8 cellular contexts compared by ENCODE assay signal in genomic region chr7:106679153-106679931, GRCh38. TPM values are rescaled to one million over a fixed set of nuclear protein-coding genes. Genes with fewer than 3 reads are reported as not detected.
A peak's percentile ranks its signal among the peaks of the same experiment; 100 is the strongest.
DNase-seq lines count a peak whose midpoint lies in the region; ATAC-seq, FAIRE-seq and TF ChIP-seq lines count a peak whose summit lies in the region.

No MANE protein-coding gene starts in this region.

- peaks cover 12% of the 10 kb centered on the region for H3K9me3 Mint-ChIP-seq in endodermal cell
- no peaks in the 10 kb centered on the region for H3K9me3 Mint-ChIP-seq in Caco-2 (ENCODE audit: unreplicated experiment)

- DNase-seq in A549 (ENCODE audit: low read depth in 1 of 2, low spot score in 1 of 2) (peak in 1 of 2 experiments; percentile 53), NAMALWA (ENCODE audit: low spot score) (peak; percentile 28), endodermal cell (no peak), NCI-H1694 (lab: John Stamatoyannopoulos, UW) (no peak), HEK293T (ENCODE audit: extremely low spot score) (no peak), Caco-2 (no peak), OCI-M2 (lab: John Stamatoyannopoulos, UW; ENCODE audit: unreplicated experiment) (no peak)

- peaks cover 8% of the 10 kb centered on the region; the same call in 2 of the 3 replicates for H3K4me1 ChIP-seq in A549
- H3K4me1 ChIP-seq in endodermal cell (ENCODE audit: control insufficient read depth, insufficient read depth, low read length), result peaks cover 3% of the 10 kb centered on the region
- H3K4me1 ChIP-seq in Caco-2, result no peaks in the 10 kb centered on the region

- TF ChIP-seq EP300 in A549 (IDR thresholded peaks at IDR 0.05), result no peak

- no peak for TF ChIP-seq RAD21 in A549 (conservative IDR thresholded peaks at IDR 0.05 in 1 of 2, IDR thresholded peaks at IDR 0.05 in 1 of 2)

- H3K4me3 ChIP-seq in A549 (no peak overlapping the region), endodermal cell (ENCODE audit: low read length) (peak overlapping the region; percentile 60), Caco-2 (ENCODE audit: low read depth, low read length) (no peak overlapping the region)

- intact Hi-C loops in Caco-2 (cut with micrococcal nuclease; ENCODE audit: unreplicated experiment), result no loop called here

- H3K27ac ChIP-seq in A549 (peak overlapping the region; percentile 8 to 64; a peak in 4 of 6 replicates), endodermal cell (ENCODE audit: low read depth, low read length) (no peak overlapping the region)

- H3K27me3 Mint-ChIP-seq in endodermal cell (ENCODE audit: insufficient read depth) (peaks cover 9% of the 10 kb centered on the region), Caco-2 (ENCODE audit: insufficient read depth, unreplicated experiment) (peaks cover 4% of the 10 kb centered on the region)

- H3K4me2 ChIP-seq in A549, result peak overlapping the region; percentile 24; the same call in 2 of the 3 replicates

- H3K36me3 Mint-ChIP-seq in endodermal cell (ENCODE audit: low read depth), result no peaks in the 10 kb centered on the region
- H3K36me3 Mint-ChIP-seq in Caco-2 (ENCODE audit: insufficient read depth, unreplicated experiment), result no peaks in the 10 kb centered on the region

- no peaks in the 10 kb centered on the region for H3K27me3 ChIP-seq in endodermal cell (ENCODE audit: control insufficient read depth, insufficient read depth, low read length, poor library complexity, severe bottlenecking)
- H3K27me3 ChIP-seq in Caco-2 (replicated peaks; ENCODE audit: control insufficient read depth, insufficient read depth, low read length), result no peaks in the 10 kb centered on the region

- no peak for TF ChIP-seq CTCF in A549 (IDR thresholded peaks at IDR 0.05)
- no peak for TF ChIP-seq CTCF in endodermal cell (conservative IDR thresholded peaks at IDR 0.05)
- no peak for TF ChIP-seq CTCF in Caco-2 (IDR thresholded peaks at IDR 0.05; ENCODE audit: insufficient read depth in 1 of 2, low read depth in 1 of 2, low read length in 1 of 2, severe bottlenecking in 1 of 2, unreplicated experiment in 1 of 2)

- H3K9me3 ChIP-seq in A549, result no peaks in the 10 kb centered on the region
- H3K9me3 ChIP-seq in endodermal cell (ENCODE audit: control insufficient read depth, low read length), result peaks cover 4% of the 10 kb centered on the region
- H3K9me3 ChIP-seq in Caco-2, result no peaks in the 10 kb centered on the region

- H3K36me3 ChIP-seq in endodermal cell (ENCODE audit: control insufficient read depth, insufficient read depth, low read length) (no peaks in the 10 kb centered on the region), Caco-2 (ENCODE audit: control insufficient read depth, insufficient read depth, low read length) (no peaks in the 10 kb centered on the region)

- peak; percentile 65 to 81 for ATAC-seq in A549
- ATAC-seq in GM19035 (IDR thresholded peaks at IDR 0.05; ENCODE audit: unreplicated experiment), result peak; percentile 53

- POLR2A ChIA-PET in A549 (lab: Yijun Ruan, JAX) (interaction anchor here (1.4 kb wide), 1 partner anchor 20 kb away, joined by 3 read pairs; no protein-coding TSS in a partner anchor), HEK293T (lab: Yijun Ruan, JAX) (interaction anchor here (0.9 kb wide), 1 partner anchor 19 kb away, joined by 3 read pairs; no protein-coding TSS in a partner anchor), Caco-2 (lab: Charles Lee) (no interaction called here)

- BruUV-seq in Caco-2 (replicated peaks; lab: Mats Ljungman, UMichigan), result no TSS peak

- WGBS in A549 (ENCODE audit: missing lambda C conversion rate), result 63% methylated on average over 6 of the region's 6 CpGs
- 87 to 94% methylated on average over 5 to 6 of the region's 6 CpGs for WGBS in endodermal cell (ENCODE audit: insufficient coverage in 1 of 2, insufficient read length in 1 of 2), 2 experiments

- no peak overlapping the region for H3K4me3 Mint-ChIP-seq in endodermal cell
- no peak overlapping the region for H3K4me3 Mint-ChIP-seq in Caco-2 (ENCODE audit: unreplicated experiment)

- FAIRE-seq in A549 (lab: Jason Lieb, UNC), result no peak

- CTCF ChIA-PET in A549 (lab: Yijun Ruan, JAX) (interaction anchor here (1.2 to 1.7 kb wide), 2 partner anchors 19 to 56 kb away, joined by 3 to 7 read pairs; partner anchors contain the start of gene CCDC71L), HEK293T (lab: Yijun Ruan, JAX) (no interaction called here), Caco-2 (lab: Charles Lee) (no interaction called here)

- peak overlapping the region; percentile 19 for H3K9ac ChIP-seq in endodermal cell (ENCODE audit: extremely low read depth, low read length, poor library complexity, severe bottlenecking)

- peak overlapping the region; percentile 15 for H3K27ac Mint-ChIP-seq in endodermal cell
- H3K27ac Mint-ChIP-seq in Caco-2 (ENCODE audit: unreplicated experiment), result no peak overlapping the region

- TF ChIP-seq POLR2A in A549 (IDR thresholded peaks at IDR 0.05; ENCODE audit: low read length), result no peak

- H3K4me1 Mint-ChIP-seq in endodermal cell, result peaks cover 16% of the 10 kb centered on the region
- H3K4me1 Mint-ChIP-seq in Caco-2 (ENCODE audit: low read depth, unreplicated experiment), result no peaks in the 10 kb centered on the region

TF ChIP-seq in A549, 52 proteins besides CTCF, POLR2A, EP300 and RAD21:
- TF ChIP-seq CEBPB (IDR thresholded peaks at IDR 0.05) (peak in 1 of 2 experiments; percentile 37; a peak in 1 of 4 replicates), POLR2AphosphoS2 (conservative IDR thresholded peaks at IDR 0.05; ENCODE audit: low read length) (no peak), BCL3 (IDR thresholded peaks at IDR 0.05) (no peak), FOSL2 (IDR thresholded peaks at IDR 0.05) (no peak), FOSL2 (CRISPR knock-in tag; IDR thresholded peaks at IDR 0.05) (peak; percentile 22; the same call in 1 of the 2 replicates), PHF8 (IDR thresholded peaks at IDR 0.05; ENCODE audit: borderline replicate concordance, low read depth) (no peak)

TF ChIP-seq in HEK293T, 16 proteins besides CTCF, POLR2A, EP300 and RAD21:
- TF ChIP-seq BHLHE40 (IDR thresholded peaks at IDR 0.05; ENCODE audit: borderline replicate concordance) (no peak), FOXK2 (IDR thresholded peaks at IDR 0.05) (no peak), L3MBTL2 (conservative IDR thresholded peaks at IDR 0.05) (no peak), LEF1 (IDR thresholded peaks at IDR 0.05; ENCODE audit: borderline replicate concordance) (no peak), PKNOX1 (IDR thresholded peaks at IDR 0.05) (no peak), ELF4 (IDR thresholded peaks at IDR 0.05) (no peak), SUZ12 (IDR thresholded peaks at IDR 0.05) (no peak), FOXM1 (IDR thresholded peaks at IDR 0.05; ENCODE audit: borderline replicate concordance) (no peak), ARNT (IDR thresholded peaks at IDR 0.05) (no peak), TARDBP (IDR thresholded peaks at IDR 0.05) (no peak), NFRKB (IDR thresholded peaks at IDR 0.05) (no peak), ZNF384 (IDR thresholded peaks at IDR 0.05) (no peak), FOXA1 (IDR thresholded peaks at IDR 0.05) (no peak), SP1 (IDR thresholded peaks at IDR 0.05) (no peak), CTBP1 (IDR thresholded peaks at IDR 0.05; ENCODE audit: borderline replicate concordance) (no peak), HDGF (IDR thresholded peaks at IDR 0.05; ENCODE audit: borderline replicate concordance) (no peak)

RNA-seq across cellular contexts. Expression of gene CCDC71L, which starts 18.4 kb away (rescaled TPM):
- polyA plus RNA-seq in A549 (2011; rRNA removed), result 9.9 and 11.4 TPM in 2 replicates
- polyA plus RNA-seq in A549 (2012; cell fraction: cytosol; rRNA removed), result 5.8 and 7.8 TPM in 2 replicates
- 5.2 and 7.0 TPM in 2 replicates for polyA plus RNA-seq in A549 (2012; cell fraction: nucleus; rRNA removed)
- polyA plus RNA-seq in A549 (2017; fragmentation: RNase III; extraction: RNeasy Plus Mini Kit Qiagen cat#74134 plus additional on column Dnase treatment), result 7.3 to 9.3 TPM (median 9.1 TPM) in 3 replicates
- 3.0 and 5.0 TPM in 2 replicates for polyA minus RNA-seq in A549 (2011; rRNA and poly(A)+ RNA removed)
- 10 to 100 TPM; 26.1 to 26.8 TPM for total RNA-seq in endodermal cell
- 19.9 TPM for polyA plus RNA-seq in endodermal cell (2013, experiment 1 of 2)
- polyA plus RNA-seq in endodermal cell (2013, experiment 2 of 2), result 16.4 TPM
- total RNA-seq in Caco-2 (2022), result 4.2 and 4.9 TPM in 2 replicates
